In the genomic region with DNA sequence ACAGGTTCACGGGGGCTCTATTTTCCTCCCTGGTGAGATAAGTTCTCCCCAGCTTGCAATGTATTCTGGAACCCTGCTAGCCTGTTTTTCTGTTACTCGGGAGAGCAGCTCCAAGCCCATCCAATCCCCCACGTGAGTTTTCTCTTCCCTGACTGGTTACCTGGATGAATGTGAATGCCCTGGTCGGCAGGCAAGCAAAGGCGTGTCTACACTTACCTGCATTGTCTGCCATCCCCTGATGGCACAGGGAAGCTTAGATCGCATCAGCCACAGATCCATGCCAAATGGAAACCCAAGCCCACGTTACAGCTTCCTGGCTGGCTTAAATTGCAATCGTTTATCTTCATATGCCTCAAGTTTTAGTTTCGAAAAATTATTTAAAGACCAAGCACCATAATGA, we compare ENCODE assay signal across 18 cellular contexts.
DNase-seq lines count a peak whose midpoint lies in the region; ATAC-seq and TF ChIP-seq lines count a peak whose summit lies in the region.
"Had no signal": no experiment of that assay in that cellular context is flagged by ENCODE, and none has a peak within 500 bp of the region (broad histone marks: within the 10 kb centered on the region; RNA-seq: fewer than 3 reads in every experiment).

No MANE protein-coding gene starts in this region.

- intact Hi-C loops in CD8-positive, alpha-beta T cell (cut with DNase I, micrococcal nuclease) = loop anchor here in 1 of 2 experiments (1.0 to 5.0 kb wide), 2 partner anchors 11 to 36 kb away; no protein-coding TSS in a partner anchor

- H3K4me3 ChIP-seq in CD8-positive, alpha-beta T cell (ENCODE audit: low read depth, low read length) = no peak overlapping the region
- H3K4me3 ChIP-seq: heart right ventricle had no signal

- POLR2A ChIA-PET in CD8-positive, alpha-beta T cell (lab: Charles Lee) = no interaction called here

- TF ChIP-seq CTCF in CD8-positive, alpha-beta T cell (IDR thresholded peaks at IDR 0.05) = no peak

- H3K9me3 Mint-ChIP-seq in CD8-positive, alpha-beta T cell = no peaks in the 10 kb centered on the region
- H3K9me3 Mint-ChIP-seq in activated T-helper 17 cell treated with anti-CD3 and anti-CD28 coated beads, Interleukin-2, amount 50 U/mL, for 72 hours = no peaks in the 10 kb centered on the region
- H3K9me3 Mint-ChIP-seq in naive B cell = peaks cover 0 to 2% (median 0%) of the 10 kb centered on the region in 7 donors

- no peaks in the 10 kb centered on the region for H3K27me3 ChIP-seq in CD8-positive, alpha-beta T cell (ENCODE audit: insufficient read depth, low read length)
- H3K27me3 ChIP-seq: heart right ventricle had no signal

- peaks cover 90% of the 10 kb centered on the region for H3K4me1 ChIP-seq in CD8-positive, alpha-beta T cell (ENCODE audit: insufficient read depth, low read length)

- in situ Hi-C loops in G401 (cut with HindIII; ENCODE audit: low sequenced_read_pairs) = no loop called here

- ATAC-seq in CD8-positive, alpha-beta T cell = no peak
- ATAC-seq in activated T-helper 17 cell treated with anti-CD3 and anti-CD28 coated beads, Interleukin-2, amount 50 U/mL, for 72 hours (replicated peaks) = no peak
- ATAC-seq in naive B cell (ENCODE audit: low read depth in 2 of 2) (no peak), HG03095 (IDR thresholded peaks at IDR 0.05; ENCODE audit: unreplicated experiment) (no peak)
- ATAC-seq: heart right ventricle had no signal

- H3K9me3 ChIP-seq in CD8-positive, alpha-beta T cell (ENCODE audit: low read length) = no peaks in the 10 kb centered on the region
- H3K9me3 ChIP-seq: heart right ventricle had no signal

- H3K36me3 Mint-ChIP-seq in CD8-positive, alpha-beta T cell = peaks cover 26% of the 10 kb centered on the region
- no peaks in the 10 kb centered on the region for H3K36me3 Mint-ChIP-seq in activated T-helper 17 cell treated with anti-CD3 and anti-CD28 coated beads, Interleukin-2, amount 50 U/mL, for 72 hours (ENCODE audit: low read depth)
- no peaks in the 10 kb centered on the region for H3K36me3 Mint-ChIP-seq in naive B cell

- peaks cover 91% of the 10 kb centered on the region for H3K4me1 Mint-ChIP-seq in CD8-positive, alpha-beta T cell (ENCODE audit: low read depth)
- H3K4me1 Mint-ChIP-seq in activated T-helper 17 cell treated with anti-CD3 and anti-CD28 coated beads, Interleukin-2, amount 50 U/mL, for 72 hours = peaks cover 41% of the 10 kb centered on the region
- H3K4me1 Mint-ChIP-seq in naive B cell = peaks cover 66 to 88% (median 84%) of the 10 kb centered on the region in 3 donors

- peak overlapping the region; percentile 95 for H3K27ac Mint-ChIP-seq in CD8-positive, alpha-beta T cell
- H3K27ac Mint-ChIP-seq in activated T-helper 17 cell treated with anti-CD3 and anti-CD28 coated beads, Interleukin-2, amount 50 U/mL, for 72 hours = peak overlapping the region; percentile 29
- peak overlapping the region; percentile 49 to 97 (median 84) for H3K27ac Mint-ChIP-seq in naive B cell
- H3K27ac Mint-ChIP-seq: activated T-helper 1 cell treated with anti-CD3 and anti-CD28 coated beads, Interleukin-12 subunit alpha, Interleukin-12 subunit beta, Interleukin-2, Interleukin-4 antibody, amounts not matched to agents 30 ng/mL and 10 ng/mL and 1 ng/mL, durations not matched to agents 14 hours and 24 hours and 36 hours had no signal

- peak overlapping the region; percentile 12 for H3K4me3 Mint-ChIP-seq in CD8-positive, alpha-beta T cell
- H3K4me3 Mint-ChIP-seq in activated T-helper 17 cell treated with anti-CD3 and anti-CD28 coated beads, Interleukin-2, amount 50 U/mL, for 72 hours = no peak overlapping the region
- H3K4me3 Mint-ChIP-seq in naive B cell = peak overlapping the region in 4 of 8 donors; percentile 10 to 63 (median 36)
- H3K4me3 Mint-ChIP-seq: activated T-helper 1 cell treated with anti-CD3 and anti-CD28 coated beads, Interleukin-12 subunit alpha, Interleukin-12 subunit beta, Interleukin-2, Interleukin-4 antibody, amounts not matched to agents 30 ng/mL and 10 ng/mL and 1 ng/mL, durations not matched to agents 14 hours and 24 hours and 36 hours had no signal

- CTCF ChIA-PET in CD8-positive, alpha-beta T cell (lab: Charles Lee) = no interaction called here

- no peaks in the 10 kb centered on the region for H3K36me3 ChIP-seq in CD8-positive, alpha-beta T cell (ENCODE audit: insufficient read depth, low read length)
- H3K36me3 ChIP-seq: heart right ventricle had no signal

- no peaks in the 10 kb centered on the region for H3K27me3 Mint-ChIP-seq in CD8-positive, alpha-beta T cell (ENCODE audit: low read depth)
- H3K27me3 Mint-ChIP-seq in activated T-helper 17 cell treated with anti-CD3 and anti-CD28 coated beads, Interleukin-2, amount 50 U/mL, for 72 hours = no peaks in the 10 kb centered on the region
- H3K27me3 Mint-ChIP-seq in naive B cell = no peaks in the 10 kb centered on the region

- H3K27ac ChIP-seq in CD8-positive, alpha-beta T cell (ENCODE audit: low read depth, low read length) = peak overlapping the region; percentile 21

- DNase-seq in NCI-H748 (lab: John Stamatoyannopoulos, UW; ENCODE audit: unreplicated experiment) = peak; percentile 38
- DNase-seq in NCI-H748 treated with DMSO at 0.1 percent for 48 hours (lab: John Stamatoyannopoulos, UW) = no peak
- DNase-seq in CD8-positive, alpha-beta T cell = no peak
- no peak for DNase-seq in naive B cell
- DNase-seq in stimulated activated CD4-positive, alpha-beta T cell treated with anti-CD3 and anti-CD28 coated beads, Interleukin-15, amount 100 ng/mL, for 24 hours = no peak
- no peak for DNase-seq in G401 (ENCODE audit: low spot score)
- DNase-seq: ACHN; activated CD4-positive, alpha-beta T cell treated with anti-CD3 and anti-CD28 coated beads, Interleukin-2, amount 50 U/mL, for 1 hour; dermis blood vessel endothelial cell; heart right ventricle; kidney; NCI-H2029 treated with DMSO at 0.1 percent for 48 hours; SIG-M5; stimulated activated CD4-positive, alpha-beta T cell treated with anti-CD3 and anti-CD28 coated beads, Interleukin-4, amount 100 ng/mL, for 4 hours; T-helper 9 cell had no signal

Comparison
In these comparisons a context has a peak if more than half of its experiments do, and no peak if none do; other contexts are left out.
1. H3K27ac Mint-ChIP-seq: peak in every context shown above with its lines; median percentile 95 in CD8-positive, alpha-beta T cell; 84 in naive B cell; 29 in activated T-helper 17 cell treated with anti-CD3 and anti-CD28 coated beads, Interleukin-2, amount 50 U/mL, for 72 hours.